Comparison of ENCODE assay signal across 32 cellular contexts in the genomic region with DNA sequence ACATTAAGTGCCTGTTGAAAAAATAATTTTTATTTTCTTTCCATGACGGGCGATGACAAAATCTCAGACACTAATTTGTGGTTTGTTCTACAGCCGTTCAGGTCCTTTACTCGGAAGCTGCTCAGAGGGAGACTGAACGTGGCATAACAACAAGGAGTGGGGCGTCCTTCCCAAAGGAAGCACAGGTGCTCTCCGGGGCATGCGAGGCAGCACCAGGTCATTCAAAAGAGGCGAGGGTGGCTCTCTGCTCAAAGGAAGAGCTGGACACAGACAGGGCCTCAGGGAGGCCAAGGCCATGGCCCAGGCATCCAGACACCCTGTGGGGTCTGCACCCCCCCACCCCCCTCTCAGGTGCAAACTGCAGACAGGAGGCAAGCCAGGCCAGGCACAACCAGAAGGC. TPM values are rescaled to one million over a fixed set of nuclear protein-coding genes. Genes with fewer than 3 reads are reported as not detected.
"Had no signal": no experiment of that assay in that cellular context is flagged by ENCODE, and none has a peak within 500 bp of the region (broad histone marks: within the 10 kb centered on the region; RNA-seq: fewer than 3 reads in every experiment).

No MANE protein-coding gene starts in this region.

- H3K36me3 ChIP-seq: brain microvascular endothelial cell had no signal

- H3K4me3 ChIP-seq: esophagus muscularis mucosa, gastrocnemius medialis, heart left ventricle had no signal

- FAIRE-seq: astrocyte, bronchial epithelial cell, colon had no signal

- H3K27me3 Mint-ChIP-seq: activated CD8-positive, alpha-beta T cell treated with anti-CD3 and anti-CD28 coated beads for 36 hours; activated naive CD8-positive, alpha-beta T cell; activated T-cell treated with anti-CD3 and anti-CD28 coated beads, Interleukin-2, amount 50 U/mL, for 24 hours; activated T-helper 17 cell treated with anti-CD3 and anti-CD28 coated beads, Interleukin-2, amount 50 U/mL, for 72 hours had no signal

- H3K9me3 ChIP-seq: esophagus muscularis mucosa, gastrocnemius medialis, heart left ventricle had no signal

- H3K27me3 ChIP-seq: brain microvascular endothelial cell, esophagus muscularis mucosa, foreskin keratinocyte, gastrocnemius medialis, heart left ventricle had no signal

- H3K9me3 Mint-ChIP-seq: activated CD8-positive, alpha-beta T cell treated with anti-CD3 and anti-CD28 coated beads for 36 hours; activated T-cell treated with anti-CD3 and anti-CD28 coated beads, Interleukin-2, amount 50 U/mL, for 24 hours; activated T-helper 17 cell treated with anti-CD3 and anti-CD28 coated beads, Interleukin-2, amount 50 U/mL, for 72 hours had no signal

- DNase-seq: activated CD4-positive, alpha-beta T cell treated with anti-CD3 and anti-CD28 coated beads for 1 hour; activated CD4-positive, alpha-beta T cell treated with anti-CD3 and anti-CD28 coated beads for 4 hours; activated CD4-positive, alpha-beta T cell treated with anti-CD3 and anti-CD28 coated beads, Interleukin-2, amount 50 U/mL, for 1 hour; activated CD4-positive, alpha-beta T cell treated with anti-CD3 and anti-CD28 coated beads, Interleukin-2, amount 50 U/mL, for 48 hours; activated CD8-positive, alpha-beta memory T cell treated with anti-CD3 and anti-CD28 coated beads for 24 hours; activated CD8-positive, alpha-beta T cell treated with anti-CD3 and anti-CD28 coated beads for 36 hours; activated effector memory CD4-positive, alpha-beta T cell treated with Interleukin-2 at 50 U/mL for 16 hours; activated gamma-delta T cell treated with Interleukin-2 at 50 U/mL for 16 hours; activated naive CD4-positive, alpha-beta T cell treated with anti-CD3 and anti-CD28 coated beads, Interleukin-2, amount 50 U/mL, for 16 hours; activated naive CD4-positive, alpha-beta T cell treated with Interleukin-2 at 50 U/mL for 16 hours; activated T-cell treated with anti-CD3 and anti-CD28 coated beads, Interleukin-2, amount 50 U/mL, for 24 hours; amniotic stem cell; anterior cingulate cortex; brain microvascular endothelial cell; cortex of kidney; dermis blood vessel endothelial cell; effector CD8-positive, alpha-beta T cell; erythroblast; foreskin keratinocyte; gastrocnemius medialis; glutamatergic neuron; heart left ventricle; T-helper 2 cell had no signal

- H3K4me1 Mint-ChIP-seq: activated T-helper 17 cell treated with anti-CD3 and anti-CD28 coated beads, Interleukin-2, amount 50 U/mL, for 72 hours had no signal

- H3K4me3 Mint-ChIP-seq: activated CD8-positive, alpha-beta T cell treated with anti-CD3 and anti-CD28 coated beads for 36 hours; activated naive CD8-positive, alpha-beta T cell; activated T-cell treated with anti-CD3 and anti-CD28 coated beads, Interleukin-2, amount 50 U/mL, for 24 hours; activated T-helper 17 cell treated with anti-CD3 and anti-CD28 coated beads, Interleukin-2, amount 50 U/mL, for 72 hours had no signal

- ATAC-seq: activated CD8-positive, alpha-beta T cell treated with anti-CD3 and anti-CD28 coated beads for 36 hours; activated T-helper 17 cell treated with anti-CD3 and anti-CD28 coated beads, Interleukin-2, amount 50 U/mL, for 72 hours; foreskin keratinocyte; gastrocnemius medialis had no signal

- H3K36me3 Mint-ChIP-seq: activated naive CD8-positive, alpha-beta T cell had no signal

- H3K27ac ChIP-seq: brain microvascular endothelial cell, esophagus muscularis mucosa, foreskin keratinocyte, gastrocnemius medialis, heart left ventricle had no signal

- H3K27ac Mint-ChIP-seq: activated CD8-positive, alpha-beta T cell treated with anti-CD3 and anti-CD28 coated beads for 36 hours; activated naive CD8-positive, alpha-beta T cell; activated T-cell treated with anti-CD3 and anti-CD28 coated beads, Interleukin-2, amount 50 U/mL, for 24 hours; activated T-helper 17 cell treated with anti-CD3 and anti-CD28 coated beads, Interleukin-2, amount 50 U/mL, for 72 hours had no signal

- H3K4me1 ChIP-seq: esophagus muscularis mucosa, foreskin keratinocyte, gastrocnemius medialis, heart left ventricle had no signal

RNA-seq across cellular contexts. Expression of a gene that starts 32.5 kb away (rescaled TPM):
- total RNA-seq: activated T-helper 17 cell treated with anti-CD3 and anti-CD28 coated beads, Interleukin-2, amount 50 U/mL, for 72 hours; astrocyte; bronchial epithelial cell; cardiac septum; chondrocyte; dermis blood vessel endothelial cell; esophagus muscularis mucosa; foreskin keratinocyte; gastrocnemius medialis; T-helper 1 cell treated with Interleukin-12 subunit alpha and Interleukin-12 subunit beta and Interleukin-4 antibody, amounts not matched to agents 30 ng/mL and 1 ng/mL, for 36 hours had no signal
- polyA plus RNA-seq: foreskin keratinocyte had no signal
